In the genomic region with DNA sequence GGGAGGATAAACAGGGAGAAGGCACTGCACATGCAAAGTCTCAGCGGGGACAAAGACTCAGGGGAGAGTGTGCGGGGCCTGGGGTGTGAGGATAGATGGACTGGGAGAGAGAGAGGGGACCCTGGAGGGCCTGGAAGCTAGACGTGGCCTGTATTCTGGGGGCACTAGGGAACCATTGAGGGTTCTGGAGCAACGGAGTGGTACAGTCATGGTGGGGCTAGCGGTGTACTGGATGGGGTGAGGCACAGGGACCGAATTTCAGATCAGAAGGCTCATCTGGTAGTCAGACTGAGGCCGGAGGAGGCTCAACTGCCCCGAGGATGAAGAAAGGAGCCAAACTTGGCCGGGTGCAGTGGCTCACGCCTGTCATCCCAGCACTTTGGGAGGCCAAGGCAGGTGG, we compare ENCODE assay signal across 1 cellular context.
TF ChIP-seq lines count a peak whose summit lies in the region.

No MANE protein-coding gene starts in this region.

TF ChIP-seq in IMR-90, 13 proteins besides CTCF, POLR2A, EP300 and RAD21:
- TF ChIP-seq ELK1 (IDR thresholded peaks at IDR 0.05; ENCODE audit: borderline replicate concordance, low read depth, low read length) (no peak), RCOR1 (IDR thresholded peaks at IDR 0.05; ENCODE audit: insufficient replicate concordance, low read length) (no peak), FOS (IDR thresholded peaks at IDR 0.05; ENCODE audit: low read depth, low read length) (no peak)
TF ChIP-seq in IMR-90: peak in this region for 0.
